Comparison of ENCODE assay signal across 26 cellular contexts in genomic region chr10:11447571-11447970, GRCh38.
A peak's percentile ranks its signal among the peaks of the same experiment; 100 is the strongest.
DNase-seq lines count a peak whose midpoint lies in the region; TF ChIP-seq lines count a peak whose summit lies in the region.
"Had no signal": no experiment of that assay in that cellular context is flagged by ENCODE, and none has a peak within 500 bp of the region (broad histone marks: within the 10 kb centered on the region; RNA-seq: fewer than 3 reads in every experiment).

No MANE protein-coding gene starts in this region.

- no peaks in the 10 kb centered on the region for H3K9me3 Mint-ChIP-seq in type B pancreatic cell
- H3K9me3 Mint-ChIP-seq: activated CD4-positive, alpha-beta memory T cell treated with anti-CD3 and anti-CD28 coated beads for 36 hours; activated naive CD4-positive, alpha-beta T cell treated with anti-CD3 and anti-CD28 coated beads, Interleukin-2, amount 50 U/mL, for 24 hours; activated T-helper 2 cell treated with anti-CD3 and anti-CD28 coated beads, Interferon-gamma antibody, Interleukin-2, Interleukin-4, amounts not matched to agents 10 μg/mL and 5 μg/mL and 100 μg/mL, durations not matched to agents 14 hours and 24 hours and 36 hours; CD4-positive, alpha-beta T cell; naive thymus-derived CD8-positive, alpha-beta T cell; stimulated activated naive CD8-positive, alpha-beta T cell treated with anti-CD3 and anti-CD28 coated beads, Interleukin-15, amount 100 ng/mL, for 72 hours had no signal

- H3K4me1 Mint-ChIP-seq in type B pancreatic cell (ENCODE audit: unreplicated experiment) = no peaks in the 10 kb centered on the region

- TF ChIP-seq CTCF in type B pancreatic cell (conservative IDR thresholded peaks at IDR 0.05) = no peak

- no peak overlapping the region for H3K27ac Mint-ChIP-seq in type B pancreatic cell
- H3K27ac Mint-ChIP-seq: activated CD4-positive, alpha-beta memory T cell treated with anti-CD3 and anti-CD28 coated beads for 36 hours; activated naive CD4-positive, alpha-beta T cell treated with anti-CD3 and anti-CD28 coated beads, Interleukin-2, amount 50 U/mL, for 24 hours; activated T-helper 2 cell treated with anti-CD3 and anti-CD28 coated beads, Interferon-gamma antibody, Interleukin-2, Interleukin-4, amounts not matched to agents 10 μg/mL and 5 μg/mL and 100 μg/mL, durations not matched to agents 14 hours and 24 hours and 36 hours; CD4-positive, alpha-beta T cell had no signal

- no peak overlapping the region for H3K4me3 Mint-ChIP-seq in type B pancreatic cell
- H3K4me3 Mint-ChIP-seq: activated CD4-positive, alpha-beta memory T cell treated with anti-CD3 and anti-CD28 coated beads for 36 hours; activated naive CD4-positive, alpha-beta T cell treated with anti-CD3 and anti-CD28 coated beads, Interleukin-2, amount 50 U/mL, for 24 hours; CD4-positive, alpha-beta T cell; stimulated activated naive CD8-positive, alpha-beta T cell treated with anti-CD3 and anti-CD28 coated beads, Interleukin-15, amount 100 ng/mL, for 72 hours had no signal

- peak; percentile 53 for DNase-seq in activated CD8-positive, alpha-beta memory T cell treated with anti-CD3 and anti-CD28 coated beads for 24 hours
- no peak for DNase-seq in activated CD8-positive, alpha-beta memory T cell treated with anti-CD3 and anti-CD28 coated beads, Interleukin-2, amount 50 U/mL, for 4 hours
- DNase-seq in NCI-H446 treated with DMSO at 0.1 percent for 48 hours (lab: John Stamatoyannopoulos, UW) = peak; percentile 6
- DNase-seq in activated CD8-positive, alpha-beta memory T cell treated with anti-CD3 and anti-CD28 coated beads, Interleukin-2, amount 50 U/mL, for 48 hours = peak; percentile 41
- peak; percentile 53 for DNase-seq in type B pancreatic cell (ENCODE audit: extremely low spot score, unreplicated experiment)
- DNase-seq in DMS153 treated with DMSO at 0.1 percent for 48 hours (lab: John Stamatoyannopoulos, UW; ENCODE audit: unreplicated experiment) = no peak
- no peak for DNase-seq in CD1c-positive myeloid dendritic cell (ENCODE audit: extremely low spot score)
- DNase-seq in activated CD4-positive, alpha-beta T cell treated with anti-CD3 and anti-CD28 coated beads, Interleukin-2, amount 50 U/mL, for 48 hours = no peak
- DNase-seq: activated CD4-positive, alpha-beta memory T cell treated with anti-CD3 and anti-CD28 coated beads for 36 hours; activated CD4-positive, CD25-positive, alpha-beta regulatory T cell treated with anti-CD3 and anti-CD28 coated beads, Interleukin-2, amount 50 U/mL, for 72 hours; amniotic stem cell; gastrocnemius medialis; kidney glomerular epithelial cell; lower lobe of right lung; MG63; naive thymus-derived CD8-positive, alpha-beta T cell; NCI-H1436 treated with DMSO at 0.1 percent for 48 hours; NK-92 treated with Interleukin-12 subunit alpha and Interleukin-12 subunit beta, amount 100 ng/mL, for 24 hours; PC-9; Right ventricle myocardium superior; stimulated activated CD4-positive, alpha-beta T cell treated with anti-CD3 and anti-CD28 coated beads, Interleukin-2, amount 100 ng/mL, for 48 hours; stimulated activated naive CD8-positive, alpha-beta T cell treated with anti-CD3 and anti-CD28 coated beads, Interleukin-15, amount 100 ng/mL, for 72 hours had no signal

- peaks cover 15% of the 10 kb centered on the region for H3K27me3 Mint-ChIP-seq in type B pancreatic cell
- H3K27me3 Mint-ChIP-seq: activated CD4-positive, alpha-beta memory T cell treated with anti-CD3 and anti-CD28 coated beads for 36 hours; CD4-positive, alpha-beta T cell had no signal

- H3K36me3 Mint-ChIP-seq in type B pancreatic cell = no peaks in the 10 kb centered on the region
- H3K36me3 Mint-ChIP-seq: activated CD4-positive, alpha-beta memory T cell treated with anti-CD3 and anti-CD28 coated beads for 36 hours; activated naive CD4-positive, alpha-beta T cell treated with anti-CD3 and anti-CD28 coated beads, Interleukin-2, amount 50 U/mL, for 24 hours; brain; naive thymus-derived CD8-positive, alpha-beta T cell had no signal

Comparison
In these comparisons a context has a peak if more than half of its experiments do, and no peak if none do; other contexts are left out.
1. DNase-seq: peak in activated CD8-positive, alpha-beta memory T cell treated with anti-CD3 and anti-CD28 coated beads for 24 hours (single experiment), NCI-H446 treated with DMSO at 0.1 percent for 48 hours (single experiment), activated CD8-positive, alpha-beta memory T cell treated with anti-CD3 and anti-CD28 coated beads, Interleukin-2, amount 50 U/mL, for 48 hours (single experiment) and type B pancreatic cell (single experiment); none in activated CD8-positive, alpha-beta memory T cell treated with anti-CD3 and anti-CD28 coated beads, Interleukin-2, amount 50 U/mL, for 4 hours (single experiment), DMS153 treated with DMSO at 0.1 percent for 48 hours (single experiment), CD1c-positive myeloid dendritic cell (single experiment) and activated CD4-positive, alpha-beta T cell treated with anti-CD3 and anti-CD28 coated beads, Interleukin-2, amount 50 U/mL, for 48 hours (0 of 2).